Comparison of ENCODE assay signal across 14 cellular contexts in genomic region chr5:72167790-72168189, GRCh38.
A peak's percentile ranks its signal among the peaks of the same experiment; 100 is the strongest.
DNase-seq lines count a peak whose midpoint lies in the region; ATAC-seq and TF ChIP-seq lines count a peak whose summit lies in the region.
"Had no signal": no experiment of that assay in that cellular context is flagged by ENCODE, and none has a peak within 500 bp of the region (broad histone marks: within the 10 kb centered on the region; RNA-seq: fewer than 3 reads in every experiment).

No MANE protein-coding gene starts in this region.

- DNase-seq in GM23248: peak; percentile 85
- peak; percentile 75 for DNase-seq in astrocyte of the hippocampus (ENCODE audit: low read depth, low spot score)
- DNase-seq in Right ventricle myocardium superior: peak; percentile 71
- peak; percentile 87 for DNase-seq in posterior vena cava (ENCODE audit: low spot score)
- no peak for DNase-seq in GM20000 (ENCODE audit: low spot score)
- DNase-seq in T-helper 9 cell: no peak
- no peak for DNase-seq in NCI-H1694 (lab: John Stamatoyannopoulos, UW)
- DNase-seq: activated CD4-positive, CD25-positive, alpha-beta regulatory T cell; activated CD8-positive, alpha-beta memory T cell treated with anti-CD3 and anti-CD28 coated beads, Interleukin-2, amount 10 ng/mL, durations not matched to agents 7 days and 5 days; NCI-H1930; NCI-H526 treated with DMSO at 0.1 percent for 48 hours; PC-3; SW 1271 had no signal

- no peak for TF ChIP-seq CTCF in GM20000 (IDR thresholded peaks at IDR 0.05; ENCODE audit: extremely low read depth, missing control alignments)

- H3K9me2 ChIP-seq in GM23248 (ENCODE audit: insufficient read depth): no peaks in the 10 kb centered on the region

- intact Hi-C loops in Right ventricle myocardium superior (cut with DNase I): no loop called here
- intact Hi-C loops in posterior vena cava (cut with DNase I): loop anchor here in 1 of 2 donors (2.0 kb wide), 1 partner anchor 15 kb away; no protein-coding TSS in a partner anchor

- 0 out of 2 replicates have a peak overlapping the region, but pooled peaks have one; percentile 52 for H3K9ac ChIP-seq in GM23248

- peaks cover 39% of the 10 kb centered on the region for H3K4me1 ChIP-seq in GM23248 (ENCODE audit: insufficient read depth)

- WGBS in GM23248 (ENCODE audit: low coverage in 1 of 2, low lambda C conversion rate in 2 of 2, missing lambda C conversion rate in 2 of 2), 2 experiments: 38 to 40% methylated on average over 8 of the region's 8 CpGs

- peak overlapping the region; percentile 55 for H3K27ac ChIP-seq in GM23248

- H3K79me2 ChIP-seq in GM23248 (ENCODE audit: insufficient read depth): peaks cover 79% of the 10 kb centered on the region

- ATAC-seq in Right ventricle myocardium superior (ENCODE audit: poor library complexity): peak; percentile 79
- no peak for ATAC-seq in HG02759 (IDR thresholded peaks at IDR 0.05; ENCODE audit: unreplicated experiment)
- ATAC-seq: activated CD8-positive, alpha-beta memory T cell treated with anti-CD3 and anti-CD28 coated beads, Interleukin-2, amount 10 ng/mL, durations not matched to agents 7 days and 5 days; PC-3 had no signal

- no peaks in the 10 kb centered on the region for H4K20me1 ChIP-seq in GM23248 (ENCODE audit: insufficient read depth)

- H2AFZ ChIP-seq in GM23248: no peak overlapping the region

- no peaks in the 10 kb centered on the region for H3K27me3 ChIP-seq in GM23248 (replicated peaks; ENCODE audit: insufficient read depth)

- H3K9me3 ChIP-seq in GM23248 (ENCODE audit: low read depth): no peaks in the 10 kb centered on the region

- peak overlapping the region; percentile 49 for H3K4me2 ChIP-seq in GM23248 (ENCODE audit: unreplicated experiment)

- H3K36me3 ChIP-seq in GM23248 (ENCODE audit: low read depth): no peaks in the 10 kb centered on the region; the same call in 1 of the 2 replicates

- in situ Hi-C loops in GM23248 (cut with MboI): no loop called here

- H3K4me3 ChIP-seq in GM23248: peak overlapping the region; percentile 34; the same call in 1 of the 2 replicates

- peaks cover 47% of the 10 kb centered on the region for H3F3A ChIP-seq in GM23248 (ENCODE audit: insufficient read depth)

Comparison
In these comparisons a context has a peak if more than half of its experiments do, and no peak if none do; other contexts are left out.
1. DNase-seq: peak in GM23248 (single experiment), astrocyte of the hippocampus (single experiment), Right ventricle myocardium superior (single experiment) and posterior vena cava (single experiment); none in GM20000 (single experiment), T-helper 9 cell (single experiment) and NCI-H1694 (single experiment).